Comparison of ENCODE assay signal across 27 cellular contexts in genomic region chr11:23012930-23013329, GRCh38.
"Had no signal": no experiment of that assay in that cellular context is flagged by ENCODE, and none has a peak within 500 bp of the region (broad histone marks: within the 10 kb centered on the region; RNA-seq: fewer than 3 reads in every experiment).

No MANE protein-coding gene starts in this region.

- H3K4me1 Mint-ChIP-seq: stimulated activated memory B cell treated with anti-CD40 and anti-IgM and Interleukin-4, amounts not matched to agents 10 μg/mL and 1 μg/mL and 100 μg/mL, for 72 hours; stimulated activated naive B cell treated with anti-CD40 and anti-IgM and Interleukin-4, amounts not matched to agents 10 μg/mL and 1 μg/mL and 100 μg/mL, for 72 hours; stimulated activated naive CD8-positive, alpha-beta T cell treated with anti-CD3 and anti-CD28 coated beads, Interleukin-15, amount 100 ng/mL, for 72 hours had no signal

- H3K4me1 ChIP-seq: suprapubic skin, testis, thyroid gland, tibial artery, tibial nerve, transverse colon, upper lobe of left lung, upper lobe of right lung, uterus, vagina had no signal

- H3K27ac ChIP-seq: suprapubic skin, testis, thoracic aorta, thyroid gland, tibial artery, tibial nerve, transverse colon, upper lobe of left lung, upper lobe of right lung, uterus, vagina had no signal

- H3K27ac Mint-ChIP-seq: stimulated activated memory B cell treated with anti-CD40 and anti-IgM and Interleukin-4, amounts not matched to agents 10 μg/mL and 1 μg/mL and 100 μg/mL, for 72 hours; stimulated activated naive B cell treated with anti-CD40 and anti-IgM and Interleukin-4, amounts not matched to agents 10 μg/mL and 1 μg/mL and 100 μg/mL, for 72 hours; stimulated activated naive CD8-positive, alpha-beta T cell treated with anti-CD3 and anti-CD28 coated beads, Interleukin-15, amount 100 ng/mL, for 72 hours; stimulated activated naive CD8-positive, alpha-beta T cell treated with anti-CD3 and anti-CD28 coated beads, Interleukin-15, Interleukin-2, amounts not matched to agents 100 ng/mL and 50 ng/mL, for 24 hours; type B pancreatic cell had no signal

- ATAC-seq: stimulated activated memory B cell treated with anti-CD40 and anti-IgM and Interleukin-4, amounts not matched to agents 10 μg/mL and 1 μg/mL and 100 μg/mL, for 72 hours; stimulated activated naive B cell treated with anti-CD40 and anti-IgM and Interleukin-4, amounts not matched to agents 10 μg/mL and 1 μg/mL and 100 μg/mL, for 72 hours; stimulated activated naive CD8-positive, alpha-beta T cell treated with anti-CD3 and anti-CD28 coated beads, Interleukin-15, amount 100 ng/mL, for 72 hours; stimulated activated naive CD8-positive, alpha-beta T cell treated with anti-CD3 and anti-CD28 coated beads, Interleukin-15, Interleukin-2, amounts not matched to agents 100 U/mL and 50 U/mL, for 24 hours; upper lobe of right lung had no signal

- H3K9me3 ChIP-seq: stomach, suprapubic skin, testis, thoracic aorta, thyroid gland, tibial artery, transverse colon, upper lobe of left lung, upper lobe of right lung, uterus, vagina had no signal

- H3K27me3 Mint-ChIP-seq: stimulated activated memory B cell treated with anti-CD40 and anti-IgM and Interleukin-4, amounts not matched to agents 10 μg/mL and 1 μg/mL and 100 μg/mL, for 72 hours; stimulated activated naive B cell treated with anti-CD40 and anti-IgM and Interleukin-4, amounts not matched to agents 10 μg/mL and 1 μg/mL and 100 μg/mL, for 72 hours; stimulated activated naive CD8-positive, alpha-beta T cell treated with anti-CD3 and anti-CD28 coated beads, Interleukin-15, amount 100 ng/mL, for 72 hours; stimulated activated naive CD8-positive, alpha-beta T cell treated with anti-CD3 and anti-CD28 coated beads, Interleukin-15, Interleukin-2, amounts not matched to agents 100 ng/mL and 50 ng/mL, for 24 hours; type B pancreatic cell had no signal

- DNase-seq: stimulated activated CD4-positive, alpha-beta T cell treated with anti-CD3 and anti-CD28 coated beads, Interleukin-2, amount 100 ng/mL, for 48 hours; stimulated activated CD4-positive, alpha-beta T cell treated with anti-CD3 and anti-CD28 coated beads, Interleukin-4, amount 100 ng/mL, for 1 hour; stimulated activated CD4-positive, alpha-beta T cell treated with anti-CD3 and anti-CD28 coated beads, Interleukin-4, amount 100 ng/mL, for 24 hours; stimulated activated CD4-positive, alpha-beta T cell treated with anti-CD3 and anti-CD28 coated beads, Interleukin-4, amount 100 ng/mL, for 4 hours; stimulated activated CD8-positive, alpha-beta memory T cell treated with anti-CD3 and anti-CD28 coated beads, Interleukin-4, amount 100 ng/mL, for 48 hours; stimulated activated naive B cell treated with anti-CD40 and anti-IgM and Interleukin-4, amounts not matched to agents 10 μg/mL and 1 μg/mL and 100 μg/mL, for 72 hours; stimulated activated naive CD4-positive, alpha-beta T cell; stimulated activated naive CD4-positive, alpha-beta T cell treated with Interleukin-2 at 50 U/mL for 16 hours; stimulated activated naive CD8-positive, alpha-beta T cell treated with anti-CD3 and anti-CD28 coated beads, Interleukin-15, amount 100 ng/mL, for 72 hours; stimulated activated naive CD8-positive, alpha-beta T cell treated with anti-CD3 and anti-CD28 coated beads, Interleukin-15, Interleukin-2, amounts not matched to agents 100 U/mL and 50 U/mL, for 24 hours; stomach; substantia nigra; testis; thyroid gland; tibial artery; transverse colon; trophoblast cell; upper lobe of left lung; upper lobe of right lung; uterus had no signal

- H3K9me3 Mint-ChIP-seq: stimulated activated naive CD8-positive, alpha-beta T cell treated with anti-CD3 and anti-CD28 coated beads, Interleukin-15, Interleukin-2, amounts not matched to agents 100 ng/mL and 50 ng/mL, for 24 hours; type B pancreatic cell had no signal

- H3K4me3 ChIP-seq: stomach, suprapubic skin, testis, thoracic aorta, thyroid gland, tibial artery, tibial nerve, transverse colon, upper lobe of left lung, upper lobe of right lung, uterus, vagina had no signal

- H3K36me3 Mint-ChIP-seq: stimulated activated memory B cell treated with anti-CD40 and anti-IgM and Interleukin-4, amounts not matched to agents 10 μg/mL and 1 μg/mL and 100 μg/mL, for 72 hours; stimulated activated naive B cell treated with anti-CD40 and anti-IgM and Interleukin-4, amounts not matched to agents 10 μg/mL and 1 μg/mL and 100 μg/mL, for 72 hours; type B pancreatic cell had no signal

- H3K27me3 ChIP-seq: stomach, suprapubic skin, testis, thyroid gland, tibial artery, tibial nerve, transverse colon, upper lobe of left lung, upper lobe of right lung, uterus, vagina had no signal

- H3K4me3 Mint-ChIP-seq: stimulated activated memory B cell treated with anti-CD40 and anti-IgM and Interleukin-4, amounts not matched to agents 10 μg/mL and 1 μg/mL and 100 μg/mL, for 72 hours; stimulated activated naive B cell treated with anti-CD40 and anti-IgM and Interleukin-4, amounts not matched to agents 10 μg/mL and 1 μg/mL and 100 μg/mL, for 72 hours; stimulated activated naive CD8-positive, alpha-beta T cell treated with anti-CD3 and anti-CD28 coated beads, Interleukin-15, amount 100 ng/mL, for 72 hours; stimulated activated naive CD8-positive, alpha-beta T cell treated with anti-CD3 and anti-CD28 coated beads, Interleukin-15, Interleukin-2, amounts not matched to agents 100 ng/mL and 50 ng/mL, for 24 hours; type B pancreatic cell had no signal

- H3K36me3 ChIP-seq: stomach, suprapubic skin, thoracic aorta, thyroid gland, tibial artery, tibial nerve, transverse colon, upper lobe of left lung, upper lobe of right lung, uterus, vagina had no signal
